Comparison of ENCODE assay signal across 8 cellular contexts in the genomic region with DNA sequence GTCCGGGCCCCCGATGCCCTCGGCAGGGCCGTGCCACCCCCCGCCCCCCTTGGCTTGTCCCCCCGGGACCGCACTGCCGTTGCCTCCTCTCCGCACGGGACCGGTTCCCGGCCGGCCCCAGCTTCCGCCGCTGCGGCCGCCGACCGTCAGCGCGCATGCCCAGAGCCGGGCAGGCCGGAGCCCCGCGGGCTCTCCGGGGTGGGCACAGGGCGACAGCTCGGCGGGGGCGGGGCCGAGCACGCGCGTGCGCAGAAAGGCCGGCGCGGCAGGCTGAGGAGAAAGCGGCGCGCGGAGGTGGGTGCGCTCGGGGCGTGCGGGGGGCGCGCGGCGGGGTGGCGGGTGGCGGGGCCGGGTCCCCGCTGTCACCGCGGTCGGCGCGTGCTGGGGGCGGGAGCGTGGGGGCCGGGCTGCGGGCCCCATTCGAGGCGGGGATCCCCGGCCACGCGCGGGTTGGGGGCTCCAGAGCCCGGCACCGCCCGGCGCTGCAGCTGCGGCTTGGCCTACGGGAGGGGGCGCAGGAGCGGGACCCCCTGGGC. TPM values are rescaled to one million over a fixed set of nuclear protein-coding genes. Genes with fewer than 3 reads are reported as not detected.
DNase-seq lines count a peak whose midpoint lies in the region; ATAC-seq lines count a peak whose summit lies in the region.

A gene (plus strand): TSS at position 251 of the 536 bp plus-strand sequence. CDS start 21,022 bp downstream, outside the sequence.

- peaks cover 24% of the 10 kb centered on the region for H3K4me1 ChIP-seq in HUES6 (ENCODE audit: control insufficient read depth, insufficient read depth, low read length)

- H3K9me3 Mint-ChIP-seq in naive thymus-derived CD8-positive, alpha-beta T cell: no peaks in the 10 kb centered on the region
- H3K9me3 Mint-ChIP-seq in stimulated activated effector memory CD8-positive, alpha-beta T cell treated with anti-CD3 and anti-CD28 coated beads, Interleukin-12 subunit alpha, Interleukin-12 subunit beta, amount 100 ng/mL, for 72 hours: no peaks in the 10 kb centered on the region

- peak; percentile 54 for ATAC-seq in GM19351 (IDR thresholded peaks at IDR 0.05; ENCODE audit: unreplicated experiment)
- peak; percentile 61 to 71 for ATAC-seq in naive thymus-derived CD8-positive, alpha-beta T cell
- ATAC-seq in stimulated activated effector memory CD8-positive, alpha-beta T cell treated with anti-CD3 and anti-CD28 coated beads, Interleukin-12 subunit alpha, Interleukin-12 subunit beta, amount 100 ng/mL, for 72 hours: peak; percentile 78

- peak within 1 kb of the TSS; percentile 60 for H3K9ac ChIP-seq in HUES6 (ENCODE audit: low read length)

- no peaks in the 10 kb centered on the region for H3K36me3 Mint-ChIP-seq in naive thymus-derived CD8-positive, alpha-beta T cell
- peaks cover 13% of the 10 kb centered on the region for H3K36me3 Mint-ChIP-seq in stimulated activated effector memory CD8-positive, alpha-beta T cell treated with anti-CD3 and anti-CD28 coated beads, Interleukin-12 subunit alpha, Interleukin-12 subunit beta, amount 100 ng/mL, for 72 hours

- POLR2A ChIA-PET in naive thymus-derived CD8-positive, alpha-beta T cell (lab: Charles Lee): interaction anchor here (0.6 to 1.4 kb wide), 10 partner anchors 10 to 664 kb away, joined by 3 to 9 read pairs (median 3); a partner anchor contains a TSS

- peak; percentile 92 for DNase-seq in CD1c-positive myeloid dendritic cell (ENCODE audit: extremely low spot score)
- DNase-seq in RPMI8226: peak; percentile 94
- DNase-seq in activated T-helper 9 cell treated with anti-CD3 and anti-CD28 coated beads, Interleukin-2, amount 50 U/mL, for 16 hours (ENCODE audit: low read depth): peak; percentile 72
- peak; percentile 68 for DNase-seq in fibroblast of peridontal ligament (ENCODE audit: extremely low read depth)
- peak; percentile 56 to 88 (median 76) for DNase-seq in naive thymus-derived CD8-positive, alpha-beta T cell
- peak; percentile 92 to 93 for DNase-seq in stimulated activated effector memory CD8-positive, alpha-beta T cell treated with anti-CD3 and anti-CD28 coated beads, Interleukin-12 subunit alpha, Interleukin-12 subunit beta, amount 100 ng/mL, for 72 hours (ENCODE audit: low spot score in 2 of 2)

- peaks cover 51% of the 10 kb centered on the region for H3K27me3 ChIP-seq in HUES6 (ENCODE audit: control insufficient read depth, insufficient read depth, low read length)

- H3K27ac ChIP-seq in HUES6 (ENCODE audit: low read depth, low read length): peak within 1 kb of the TSS; percentile 46; the same call in 1 of the 2 replicates

- no peaks in the 10 kb centered on the region for H3K36me3 ChIP-seq in HUES6 (ENCODE audit: control insufficient read depth, insufficient read depth, low read length)

- peak within 1 kb of the TSS in 5 of 10 donors; percentile 13 to 73 (median 46) for H3K27ac Mint-ChIP-seq in naive thymus-derived CD8-positive, alpha-beta T cell
- no peak within 1 kb of the TSS for H3K27ac Mint-ChIP-seq in stimulated activated effector memory CD8-positive, alpha-beta T cell treated with anti-CD3 and anti-CD28 coated beads, Interleukin-12 subunit alpha, Interleukin-12 subunit beta, amount 100 ng/mL, for 72 hours

- no peaks in the 10 kb centered on the region for H3K9me3 ChIP-seq in HUES6 (ENCODE audit: control insufficient read depth, insufficient read depth, low read depth, low read length)

- peaks cover 7 to 24% (median 9%) of the 10 kb centered on the region in 5 donors for H3K27me3 Mint-ChIP-seq in naive thymus-derived CD8-positive, alpha-beta T cell

- peaks cover 11 to 34% (median 26%) of the 10 kb centered on the region in 4 donors for H3K4me1 Mint-ChIP-seq in naive thymus-derived CD8-positive, alpha-beta T cell
- peaks cover 30% of the 10 kb centered on the region for H3K4me1 Mint-ChIP-seq in stimulated activated effector memory CD8-positive, alpha-beta T cell treated with anti-CD3 and anti-CD28 coated beads, Interleukin-12 subunit alpha, Interleukin-12 subunit beta, amount 100 ng/mL, for 72 hours

- H3K4me3 Mint-ChIP-seq in naive thymus-derived CD8-positive, alpha-beta T cell: peak within 1 kb of the TSS; percentile 66 to 90 (median 73)
- H3K4me3 Mint-ChIP-seq in stimulated activated effector memory CD8-positive, alpha-beta T cell treated with anti-CD3 and anti-CD28 coated beads, Interleukin-12 subunit alpha, Interleukin-12 subunit beta, amount 100 ng/mL, for 72 hours: peak within 1 kb of the TSS; percentile 71

- peak within 1 kb of the TSS; percentile 78 for H3K4me3 ChIP-seq in HUES6 (ENCODE audit: low read depth, low read length)

RNA-seq across cellular contexts. Expression of the gene that starts here (rescaled TPM):
- 10 to 100 TPM; 13.4 to 17.3 TPM for total RNA-seq in naive thymus-derived CD8-positive, alpha-beta T cell
- 1 to 10 TPM; 2.6 to 3.0 (median 2.6) TPM for polyA plus RNA-seq in naive thymus-derived CD8-positive, alpha-beta T cell

Comparison
In these comparisons a context has a peak if more than half of its experiments do, and no peak if none do; other contexts are left out.
1. Peak in every context shown above with its lines: DNase-seq, ATAC-seq, H3K4me3 ChIP-seq and H3K27ac ChIP-seq.